Comparison of ENCODE assay signal across 1 cellular context in the genomic region with DNA sequence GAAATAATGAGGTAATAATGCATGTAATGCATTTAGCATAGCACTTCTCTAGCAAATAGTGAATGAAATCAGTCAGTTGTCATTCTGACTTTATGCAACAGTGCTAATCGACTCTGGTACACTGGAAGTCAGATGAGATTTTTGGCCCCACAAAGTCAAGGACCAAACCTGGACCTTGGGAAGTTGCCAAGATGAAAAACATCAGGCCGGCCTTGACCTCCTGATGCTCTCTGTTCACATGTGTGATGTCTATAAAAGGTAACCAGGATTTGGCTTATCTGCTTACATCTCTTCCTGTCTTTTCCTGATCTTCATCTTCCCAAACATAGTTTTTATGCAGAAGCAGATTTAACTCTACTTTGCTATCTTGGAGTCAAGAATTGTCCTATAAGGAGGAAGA.
TF ChIP-seq lines count a peak whose summit lies in the region.

No MANE protein-coding gene starts in this region.

TF ChIP-seq in liver, 16 proteins besides CTCF, POLR2A, EP300 and RAD21 (continued from another document):
- TF ChIP-seq, protein P1, sequence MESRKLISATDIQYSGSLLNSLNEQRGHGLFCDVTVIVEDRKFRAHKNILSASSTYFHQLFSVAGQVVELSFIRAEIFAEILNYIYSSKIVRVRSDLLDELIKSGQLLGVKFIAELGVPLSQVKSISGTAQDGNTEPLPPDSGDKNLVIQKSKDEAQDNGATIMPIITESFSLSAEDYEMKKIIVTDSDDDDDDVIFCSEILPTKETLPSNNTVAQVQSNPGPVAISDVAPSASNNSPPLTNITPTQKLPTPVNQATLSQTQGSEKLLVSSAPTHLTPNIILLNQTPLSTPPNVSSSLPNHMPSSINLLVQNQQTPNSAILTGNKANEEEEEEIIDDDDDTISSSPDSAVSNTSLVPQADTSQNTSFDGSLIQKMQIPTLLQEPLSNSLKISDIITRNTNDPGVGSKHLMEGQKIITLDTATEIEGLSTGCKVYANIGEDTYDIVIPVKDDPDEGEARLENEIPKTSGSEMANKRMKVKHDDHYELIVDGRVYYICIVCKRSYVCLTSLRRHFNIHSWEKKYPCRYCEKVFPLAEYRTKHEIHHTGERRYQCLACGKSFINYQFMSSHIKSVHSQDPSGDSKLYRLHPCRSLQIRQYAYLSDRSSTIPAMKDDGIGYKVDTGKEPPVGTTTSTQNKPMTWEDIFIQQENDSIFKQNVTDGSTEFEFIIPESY (IDR thresholded peaks at IDR 0.05) = peak; percentile 47
- TF ChIP-seq HNF4A (conservative IDR thresholded peaks at IDR 0.05) = peak; percentile 82 to 90
- TF ChIP-seq, protein P2, sequence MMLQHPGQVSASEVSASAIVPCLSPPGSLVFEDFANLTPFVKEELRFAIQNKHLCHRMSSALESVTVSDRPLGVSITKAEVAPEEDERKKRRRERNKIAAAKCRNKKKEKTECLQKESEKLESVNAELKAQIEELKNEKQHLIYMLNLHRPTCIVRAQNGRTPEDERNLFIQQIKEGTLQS (IDR thresholded peaks at IDR 0.05) = no peak
- TF ChIP-seq, protein P3, sequence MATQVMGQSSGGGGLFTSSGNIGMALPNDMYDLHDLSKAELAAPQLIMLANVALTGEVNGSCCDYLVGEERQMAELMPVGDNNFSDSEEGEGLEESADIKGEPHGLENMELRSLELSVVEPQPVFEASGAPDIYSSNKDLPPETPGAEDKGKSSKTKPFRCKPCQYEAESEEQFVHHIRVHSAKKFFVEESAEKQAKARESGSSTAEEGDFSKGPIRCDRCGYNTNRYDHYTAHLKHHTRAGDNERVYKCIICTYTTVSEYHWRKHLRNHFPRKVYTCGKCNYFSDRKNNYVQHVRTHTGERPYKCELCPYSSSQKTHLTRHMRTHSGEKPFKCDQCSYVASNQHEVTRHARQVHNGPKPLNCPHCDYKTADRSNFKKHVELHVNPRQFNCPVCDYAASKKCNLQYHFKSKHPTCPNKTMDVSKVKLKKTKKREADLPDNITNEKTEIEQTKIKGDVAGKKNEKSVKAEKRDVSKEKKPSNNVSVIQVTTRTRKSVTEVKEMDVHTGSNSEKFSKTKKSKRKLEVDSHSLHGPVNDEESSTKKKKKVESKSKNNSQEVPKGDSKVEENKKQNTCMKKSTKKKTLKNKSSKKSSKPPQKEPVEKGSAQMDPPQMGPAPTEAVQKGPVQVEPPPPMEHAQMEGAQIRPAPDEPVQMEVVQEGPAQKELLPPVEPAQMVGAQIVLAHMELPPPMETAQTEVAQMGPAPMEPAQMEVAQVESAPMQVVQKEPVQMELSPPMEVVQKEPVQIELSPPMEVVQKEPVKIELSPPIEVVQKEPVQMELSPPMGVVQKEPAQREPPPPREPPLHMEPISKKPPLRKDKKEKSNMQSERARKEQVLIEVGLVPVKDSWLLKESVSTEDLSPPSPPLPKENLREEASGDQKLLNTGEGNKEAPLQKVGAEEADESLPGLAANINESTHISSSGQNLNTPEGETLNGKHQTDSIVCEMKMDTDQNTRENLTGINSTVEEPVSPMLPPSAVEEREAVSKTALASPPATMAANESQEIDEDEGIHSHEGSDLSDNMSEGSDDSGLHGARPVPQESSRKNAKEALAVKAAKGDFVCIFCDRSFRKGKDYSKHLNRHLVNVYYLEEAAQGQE (IDR thresholded peaks at IDR 0.05) = peak; percentile 58
- peak in 1 of 2 donors; percentile 77 for TF ChIP-seq EGR1 (IDR thresholded peaks at IDR 0.05; ENCODE audit: low read depth in 2 of 2)
- peak; percentile 87 for TF ChIP-seq SP1 (IDR thresholded peaks at IDR 0.05)
- no peak for TF ChIP-seq FOXA1 (IDR thresholded peaks at IDR 0.05)
- TF ChIP-seq JUND (IDR thresholded peaks at IDR 0.05) = peak in 1 of 2 donors; percentile 45
- peak; percentile 40 for TF ChIP-seq YY1 (IDR thresholded peaks at IDR 0.05)
